Comparison of ENCODE assay signal across 8 cellular contexts in the genomic region with DNA sequence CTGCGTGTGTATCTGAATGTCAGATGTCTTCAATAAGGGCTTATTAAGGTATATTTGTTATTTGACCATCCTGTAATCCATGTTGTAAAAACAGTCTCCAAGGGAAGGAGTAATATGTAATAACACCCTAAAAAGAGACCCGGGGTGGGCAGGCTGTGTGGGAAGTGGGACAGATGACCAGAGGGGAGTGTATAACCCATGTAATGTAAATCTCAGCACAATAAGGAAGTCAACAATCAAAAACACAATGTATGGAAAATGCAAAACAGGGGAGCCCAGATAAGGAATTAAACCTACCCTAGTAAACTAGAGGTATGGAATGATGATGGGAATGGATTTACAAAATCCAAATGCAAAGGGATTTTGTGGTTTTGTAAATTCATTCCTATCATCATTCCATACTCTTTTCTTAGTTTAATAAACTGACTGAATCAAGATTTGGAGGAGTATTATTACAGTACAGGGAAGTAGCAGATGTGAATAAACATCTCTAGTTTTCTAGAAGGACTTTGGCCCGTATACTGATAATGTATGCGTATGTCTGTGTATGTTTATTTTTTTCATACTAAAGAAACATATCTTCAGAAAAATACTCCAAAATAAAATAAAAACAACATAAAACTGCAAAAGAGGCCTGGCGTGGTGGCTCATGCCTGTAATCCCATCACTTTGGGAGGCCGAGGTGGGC. TPM values are rescaled to one million over a fixed set of nuclear protein-coding genes. Genes with fewer than 3 reads are reported as not detected.
"Had no signal": no experiment of that assay in that cellular context is flagged by ENCODE, and none has a peak within 500 bp of the region (broad histone marks: within the 10 kb centered on the region; RNA-seq: fewer than 3 reads in every experiment).

No MANE protein-coding gene starts in this region.

- DNase-seq: GM23248, H9, HCEC 1CT, IMR-90 had no signal

- H3K9ac ChIP-seq: GM23248 had no signal

- H3K4me3 ChIP-seq: GM23248, K562 had no signal

- FAIRE-seq: H1, H54, HTR-8/SVneo, K562 had no signal

- ATAC-seq: K562 had no signal

- H2AFZ ChIP-seq: GM23248 had no signal

- H3K27ac ChIP-seq: GM23248 had no signal

RNA-seq across cellular contexts. Expression of gene ENPEP, which starts 15.7 kb away (rescaled TPM):
- total RNA-seq: K562 had no signal
